22 cellular contexts compared by ENCODE assay signal in genomic region chr2:148046802-148047201, GRCh38. TPM values are rescaled to one million over a fixed set of nuclear protein-coding genes. Genes with fewer than 3 reads are reported as not detected.
DNase-seq lines count a peak whose midpoint lies in the region; ATAC-seq, FAIRE-seq and TF ChIP-seq lines count a peak whose summit lies in the region.
"Had no signal": no experiment of that assay in that cellular context is flagged by ENCODE, and none has a peak within 500 bp of the region (broad histone marks: within the 10 kb centered on the region; RNA-seq: fewer than 3 reads in every experiment).

No MANE protein-coding gene starts in this region.

- no peaks in the 10 kb centered on the region; the same call in 1 of the 2 replicates for H3F3A ChIP-seq in Loucy (ENCODE audit: low read depth)

- intact Hi-C loops in CD8-positive, alpha-beta T cell (cut with DNase I, micrococcal nuclease): no loop called here
- intact Hi-C loops in GM12878 (cut with micrococcal nuclease; ENCODE audit: unreplicated experiment): no loop called here
- intact Hi-C loops in CD4-positive, alpha-beta memory T cell (cut with micrococcal nuclease): no loop called here

- no peaks in the 10 kb centered on the region for H3K9me3 ChIP-seq in CD8-positive, alpha-beta T cell (ENCODE audit: low read length)
- H3K9me3 ChIP-seq in DND-41 (ENCODE audit: insufficient read depth, low read length, severe bottlenecking) (no peaks in the 10 kb centered on the region), Loucy (ENCODE audit: insufficient read depth, low read depth, low read length) (no peaks in the 10 kb centered on the region), GM12878 (replicated peaks; ENCODE audit: control insufficient read depth, insufficient read depth, low read length) (no peaks in the 10 kb centered on the region; the same call in 2 of the 3 replicates)
- H3K9me3 ChIP-seq in CD4-positive, alpha-beta memory T cell (ENCODE audit: control insufficient read depth in 1 of 2, low read length in 2 of 2): no peaks in the 10 kb centered on the region

- RAD21 ChIA-PET in GM12878 (lab: Charles Lee; ENCODE audit: unreplicated experiment): interaction anchor here (2.1 kb wide), 2 partner anchors 18 to 24 kb away, joined by 9 to 29 read pairs; partner anchors contain the start of genes MBD5 and ORC4

- H3K4me3 ChIP-seq in CD8-positive, alpha-beta T cell (ENCODE audit: low read depth, low read length): no peak overlapping the region
- H3K4me3 ChIP-seq in DND-41 (ENCODE audit: low read depth in 1 of 2, low read length in 2 of 2) (no peak overlapping the region), Loucy (ENCODE audit: low read length, poor library complexity, severe bottlenecking) (no peak overlapping the region), GM12878 (no peak overlapping the region)
- H3K4me3 ChIP-seq in CD4-positive, alpha-beta memory T cell (ENCODE audit: low read length in 2 of 2): no peak overlapping the region

- H4K20me1 ChIP-seq in DND-41 (ENCODE audit: insufficient read depth, low read length): peaks cover 5% of the 10 kb centered on the region; the same call in 1 of the 2 replicates
- peaks cover 11% of the 10 kb centered on the region for H4K20me1 ChIP-seq in Loucy (ENCODE audit: insufficient read depth, low read length, poor library complexity, severe bottlenecking)
- no peaks in the 10 kb centered on the region for H4K20me1 ChIP-seq in GM12878 (ENCODE audit: control insufficient read depth, insufficient read depth)

- no peak overlapping the region for H2AFZ ChIP-seq in DND-41 (ENCODE audit: low read depth, low read length)
- no peak overlapping the region for H2AFZ ChIP-seq in Loucy (ENCODE audit: low read length)
- no peak overlapping the region; the same call in 1 of the 2 replicates for H2AFZ ChIP-seq in GM12878 (ENCODE audit: control insufficient read depth, low read depth, low read length)

- H3K79me2 ChIP-seq in DND-41 (ENCODE audit: insufficient read depth, low read length) (no peaks in the 10 kb centered on the region), Loucy (ENCODE audit: insufficient read depth, low read length) (no peaks in the 10 kb centered on the region), GM12878 (ENCODE audit: control insufficient read depth, insufficient read depth, low read length) (peaks cover 18% of the 10 kb centered on the region)

- CTCF ChIA-PET in CD8-positive, alpha-beta T cell (lab: Charles Lee): interaction anchor here (1.0 kb wide), 1 partner anchor 17 kb away, joined by 3 read pairs; no protein-coding TSS in a partner anchor
- CTCF ChIA-PET in GM12878 (lab: Yijun Ruan, JAX): interaction anchor here (1.1 to 1.2 kb wide), 2 partner anchors 9 to 24 kb away, joined by 3 read pairs; no protein-coding TSS in a partner anchor
- CTCF ChIA-PET in CD4-positive, alpha-beta memory T cell (lab: Charles Lee; ENCODE audit: partially characterized antibody): no interaction called here

- H3K9me3 Mint-ChIP-seq in CD8-positive, alpha-beta T cell: no peaks in the 10 kb centered on the region
- H3K9me3 Mint-ChIP-seq in CD4-positive, alpha-beta memory T cell: no peaks in the 10 kb centered on the region
- H3K9me3 Mint-ChIP-seq: H9 had no signal

- in situ Hi-C loops in GM12878 (cut with MboI): no loop called here

- no TSS peak for BruUV-seq in GM12878 (replicated peaks; lab: Mats Ljungman, UMichigan)

- H3K27me3 ChIP-seq in CD8-positive, alpha-beta T cell (ENCODE audit: insufficient read depth, low read length): no peaks in the 10 kb centered on the region
- H3K27me3 ChIP-seq in DND-41 (ENCODE audit: insufficient read depth, low read length, poor library complexity) (no peaks in the 10 kb centered on the region), Loucy (ENCODE audit: insufficient read depth, low read length, poor library complexity, severe bottlenecking) (no peaks in the 10 kb centered on the region), GM12878 (replicated peaks in 1 of 2; ENCODE audit: control insufficient read depth in 2 of 2, insufficient read depth in 2 of 2, low read length in 1 of 2) (no peaks in the 10 kb centered on the region)
- H3K27me3 ChIP-seq in CD4-positive, alpha-beta memory T cell (ENCODE audit: insufficient read depth, low read length): no peaks in the 10 kb centered on the region

- H3K27me3 Mint-ChIP-seq in CD8-positive, alpha-beta T cell (ENCODE audit: low read depth): no peaks in the 10 kb centered on the region
- no peaks in the 10 kb centered on the region for H3K27me3 Mint-ChIP-seq in CD4-positive, alpha-beta memory T cell
- H3K27me3 Mint-ChIP-seq: T-helper 17 cell had no signal

- no peak for TF ChIP-seq EP300 in GM12878 (IDR thresholded peaks at IDR 0.05; ENCODE audit: borderline replicate concordance in 1 of 2, control insufficient read depth in 1 of 2, low read depth in 2 of 2, low read length in 2 of 2)

- H3K27ac ChIP-seq in CD8-positive, alpha-beta T cell (ENCODE audit: low read depth, low read length): no peak overlapping the region
- H3K27ac ChIP-seq in DND-41 (ENCODE audit: low read length) (no peak overlapping the region), GM12878 (ENCODE audit: control insufficient read depth, insufficient read depth) (peak overlapping the region; percentile 67; the same call in 1 of the 2 replicates)
- no peak overlapping the region for H3K27ac ChIP-seq in CD4-positive, alpha-beta memory T cell (ENCODE audit: low read depth, low read length)
- H3K27ac ChIP-seq: C4-2B had no signal

- no peak overlapping the region for H3K4me3 Mint-ChIP-seq in CD8-positive, alpha-beta T cell
- no peak overlapping the region for H3K4me3 Mint-ChIP-seq in CD4-positive, alpha-beta memory T cell
- H3K4me3 Mint-ChIP-seq: H9, T-helper 17 cell had no signal

- H3K36me3 Mint-ChIP-seq in CD8-positive, alpha-beta T cell: peaks cover 2% of the 10 kb centered on the region
- H3K36me3 Mint-ChIP-seq in CD4-positive, alpha-beta memory T cell: peaks cover 0 to 2% of the 10 kb centered on the region in 2 donors

- no peaks in the 10 kb centered on the region for H3K9me2 ChIP-seq in Loucy (replicated peaks; ENCODE audit: low read depth, low read length)

- no peaks in the 10 kb centered on the region for H3K36me3 ChIP-seq in CD8-positive, alpha-beta T cell (ENCODE audit: insufficient read depth, low read length)
- H3K36me3 ChIP-seq in DND-41 (ENCODE audit: insufficient read depth, low read length) (no peaks in the 10 kb centered on the region), Loucy (ENCODE audit: insufficient read depth, low read length) (no peaks in the 10 kb centered on the region), GM12878 (ENCODE audit: control insufficient read depth in 2 of 2, insufficient read depth in 2 of 2, low read length in 1 of 2) (no peaks in the 10 kb centered on the region)
- no peaks in the 10 kb centered on the region for H3K36me3 ChIP-seq in CD4-positive, alpha-beta memory T cell (ENCODE audit: insufficient read depth, low read length)

- no peak for DNase-seq in CD8-positive, alpha-beta T cell
- DNase-seq in DND-41: no peak
- no peak for DNase-seq in GM12878 (ENCODE audit: low read depth, low spot score)
- no peak for DNase-seq in COR-L47 (lab: John Stamatoyannopoulos, UW)
- DNase-seq in CD4-positive, alpha-beta memory T cell: no peak
- DNase-seq: ACHN, AML-193, DMS153, EL, H9, Karpas-422, NCI-H1417, NCI-H187, NCI-H2107, NCI-H2227 treated with DMSO at 0.1 percent for 48 hours, NCI-H510A treated with DMSO at 0.1 percent for 48 hours, NCI-H774, T-helper 17 cell had no signal

- H3K4me2 ChIP-seq in DND-41 (ENCODE audit: insufficient read depth, low read length) (no peak overlapping the region), Loucy (ENCODE audit: low read depth, low read length, poor library complexity, severe bottlenecking) (peak overlapping the region; percentile 38), GM12878 (ENCODE audit: control insufficient read depth, insufficient read depth) (no peak overlapping the region)

- H3K4me1 ChIP-seq in CD8-positive, alpha-beta T cell (ENCODE audit: insufficient read depth, low read length): peaks cover 23% of the 10 kb centered on the region
- H3K4me1 ChIP-seq in DND-41 (ENCODE audit: insufficient read depth, low read length) (0 out of 2 replicates have a peak, but pooled peaks cover 2% of the 10 kb centered on the region), Loucy (ENCODE audit: insufficient read depth, low read length, poor library complexity, severe bottlenecking) (peaks cover 25% of the 10 kb centered on the region), GM12878 (ENCODE audit: control insufficient read depth, insufficient read depth, low read length) (peaks cover 36% of the 10 kb centered on the region)
- peaks cover 4% of the 10 kb centered on the region for H3K4me1 ChIP-seq in CD4-positive, alpha-beta memory T cell (ENCODE audit: insufficient read depth, low read length)

- SMC1A ChIA-PET in GM12878 (lab: Charles Lee; ENCODE audit: uncharacterized antibody, unreplicated experiment): interaction anchor here (0.6 to 2.6 kb wide), 10 partner anchors 11 to 57 kb away, joined by 3 to 12 read pairs (median 5); partner anchors contain the start of genes MBD5 and ORC4

- H3K27ac Mint-ChIP-seq in CD8-positive, alpha-beta T cell: peak overlapping the region; percentile 3
- peak overlapping the region in 1 of 7 donors; percentile 9 for H3K27ac Mint-ChIP-seq in CD4-positive, alpha-beta memory T cell
- H3K27ac Mint-ChIP-seq: H9, T-helper 17 cell had no signal

- peaks cover 50% of the 10 kb centered on the region for H3K4me1 Mint-ChIP-seq in CD8-positive, alpha-beta T cell (ENCODE audit: low read depth)
- H3K4me1 Mint-ChIP-seq in CD4-positive, alpha-beta memory T cell: peaks cover 25 to 38% (median 33%) of the 10 kb centered on the region in 4 donors

- no peak for ATAC-seq in CD8-positive, alpha-beta T cell
- ATAC-seq in DND-41 (ENCODE audit: insufficient read depth, low read depth) (peak; percentile 49; the same call in 2 of the 3 replicates), GM12878 (no peak), GM21423 (IDR thresholded peaks at IDR 0.05; ENCODE audit: unreplicated experiment) (no peak)
- ATAC-seq: HepG2, T-helper 17 cell had no signal

- TF ChIP-seq CTCF in CD8-positive, alpha-beta T cell (IDR thresholded peaks at IDR 0.05): no peak
- TF ChIP-seq CTCF in DND-41 (IDR thresholded peaks at IDR 0.05; ENCODE audit: borderline replicate concordance, extremely low read depth, low read length, poor library complexity, severe bottlenecking): no peak
- TF ChIP-seq CTCF in Loucy (conservative IDR thresholded peaks at IDR 0.05; ENCODE audit: low read length): no peak
- no peak for TF ChIP-seq CTCF in GM12878 (IDR thresholded peaks at IDR 0.05 in 2 of 3, conservative IDR thresholded peaks at IDR 0.05 in 1 of 3; ENCODE audit: control insufficient read depth in 2 of 3, extremely low read depth in 1 of 3, insufficient read depth in 1 of 3, low read depth in 3 of 3, low read length in 3 of 3)

- 13% methylated on average over 1 of the region's 1 CpG for WGBS in GM12878 (ENCODE audit: insufficient coverage, insufficient replicate concordance, low lambda C conversion rate, missing lambda C conversion rate)

- TF ChIP-seq RAD21 in GM12878 (IDR thresholded peaks at IDR 0.05; ENCODE audit: insufficient read depth, low read depth, low read length): no peak

- no peak overlapping the region for H3K9ac ChIP-seq in DND-41 (ENCODE audit: low read depth, low read length)
- H3K9ac ChIP-seq in Loucy (ENCODE audit: low read depth, low read length, poor library complexity, severe bottlenecking): no peak overlapping the region
- H3K9ac ChIP-seq in GM12878 (ENCODE audit: control insufficient read depth, insufficient read depth, low read length): no peak overlapping the region

- no peak for TF ChIP-seq POLR2A in GM12878 (IDR thresholded peaks at IDR 0.05; ENCODE audit: low read depth, low read length)

- POLR2A ChIA-PET in CD8-positive, alpha-beta T cell (lab: Charles Lee): interaction anchor here (0.6 to 0.8 kb wide), 3 partner anchors 129 to 720 kb away, joined by 3 read pairs; no protein-coding TSS in a partner anchor
- POLR2A ChIA-PET in GM12878 (lab: Charles Lee): interaction anchor here (2.3 kb wide), 1 partner anchor 25 kb away, joined by 24 read pairs; the partner anchor contains the start of genes MBD5 and ORC4
- POLR2A ChIA-PET in CD4-positive, alpha-beta memory T cell (lab: Charles Lee; ENCODE audit: partially characterized antibody): no interaction called here

- FAIRE-seq in GM12878 (lab: Jason Lieb, UNC): no peak
- FAIRE-seq: HepG2 had no signal

RNA-seq across cellular contexts. Expression of gene MBD5, which starts 25.9 kb away (rescaled TPM):
- 10 to 100 TPM; 39.7 to 51.0 TPM for total RNA-seq in CD8-positive, alpha-beta T cell
- total RNA-seq in GM12878 (2013; cell fraction: nucleolus; rRNA removed): 608 and 633 TPM in 2 replicates
- total RNA-seq in GM12878 (2014; rRNA removed): 23.0 and 24.8 TPM in 2 replicates
- total RNA-seq in GM12878 (2014; rRNA removed; fragmentation: Illumina TruSeq; extraction: Trizol): 27.4 and 34.2 TPM in 2 replicates
- total RNA-seq in GM12878 (2021): 35.5 and 38.0 TPM in 2 replicates
- 19.0 TPM for polyA plus RNA-seq in GM12878 (2011; ENCODE audit: low read depth)
- 58.0 and 71.0 TPM in 2 replicates for polyA plus RNA-seq in GM12878 (2011; rRNA removed)
- 23.0 and 24.2 TPM in 2 replicates for polyA plus RNA-seq in GM12878 (2011; cell fraction: cytosol; rRNA removed)
- polyA plus RNA-seq in GM12878 (2011; cell fraction: nucleus; rRNA removed): 63.2 and 80.7 TPM in 2 replicates
- 17.0 and 22.3 TPM in 2 replicates for polyA plus RNA-seq in GM12878 (2012)
- polyA plus RNA-seq in GM12878 (2014; fragmentation: Illumina TruSeq; extraction: Trizol): 19.1 and 26.5 TPM in 2 replicates
- polyA plus RNA-seq in GM12878 (2014; fragmentation: Nextera tagmentation; extraction: Ambion mirVana): 1 to 10 TPM; 7.4 to 9.2 TPM
- 15.8 and 17.7 TPM in 2 replicates for polyA plus RNA-seq in GM12878 (2014; rRNA removed)
- polyA plus RNA-seq in GM12878 (2016; fragmentation: Nextera tagmentation; extraction: Ambion mirVana): 10 to 100 TPM; 19.3 to 23.6 TPM
- 170 and 171 TPM in 2 replicates for polyA minus RNA-seq in GM12878 (2011; rRNA and poly(A)+ RNA removed)
- polyA minus RNA-seq in GM12878 (2011; cell fraction: cytosol; rRNA and poly(A)+ RNA removed): 11.1 and 24.5 TPM in 2 replicates
- polyA minus RNA-seq in GM12878 (2011; cell fraction: nucleus; rRNA and poly(A)+ RNA removed): 432 and 827 TPM in 2 replicates
- total RNA-seq in CD4-positive, alpha-beta memory T cell: 10 to 100 TPM; 52.5 to 64.5 TPM
- polyA plus RNA-seq in CD4-positive, alpha-beta memory T cell: 10 to 100 TPM in 1 of 2 donors, 1 to 10 TPM in 1; 3.1 to 15.4 TPM

RNA-seq across cellular contexts. Expression of gene ORC4, which starts 26.3 kb away (rescaled TPM):
- 10 to 100 TPM; 28.5 to 29.9 TPM for total RNA-seq in CD8-positive, alpha-beta T cell
- 192 and 216 TPM in 2 replicates for total RNA-seq in GM12878 (2013; cell fraction: nucleolus; rRNA removed)
- total RNA-seq in GM12878 (2014; rRNA removed): 25.7 and 27.2 TPM in 2 replicates
- total RNA-seq in GM12878 (2014; rRNA removed; fragmentation: Illumina TruSeq; extraction: Trizol): 32.9 and 35.6 TPM in 2 replicates
- total RNA-seq in GM12878 (2021): 36.6 and 38.2 TPM in 2 replicates
- 6.7 TPM for polyA plus RNA-seq in GM12878 (2011; ENCODE audit: low read depth)
- polyA plus RNA-seq in GM12878 (2011; rRNA removed): 55.9 and 98.2 TPM in 2 replicates
- 12.6 and 33.1 TPM in 2 replicates for polyA plus RNA-seq in GM12878 (2011; cell fraction: cytosol; rRNA removed)
- 32.5 and 43.1 TPM in 2 replicates for polyA plus RNA-seq in GM12878 (2011; cell fraction: nucleus; rRNA removed)
- 17.9 and 29.9 TPM in 2 replicates for polyA plus RNA-seq in GM12878 (2012)
- polyA plus RNA-seq in GM12878 (2014; fragmentation: Illumina TruSeq; extraction: Trizol): 56.7 and 74.2 TPM in 2 replicates
- 10 to 100 TPM; 31.3 to 71.3 TPM for polyA plus RNA-seq in GM12878 (2014; fragmentation: Nextera tagmentation; extraction: Ambion mirVana)
- polyA plus RNA-seq in GM12878 (2014; rRNA removed): 32.0 and 48.3 TPM in 2 replicates
- 10 to 100 TPM; 62.3 to 65.5 TPM for polyA plus RNA-seq in GM12878 (2016; fragmentation: Nextera tagmentation; extraction: Ambion mirVana)
- polyA minus RNA-seq in GM12878 (2011; rRNA and poly(A)+ RNA removed): 24.7 and 35.3 TPM in 2 replicates
- 16.2 and 18.5 TPM in 2 replicates for polyA minus RNA-seq in GM12878 (2011; cell fraction: cytosol; rRNA and poly(A)+ RNA removed)
- 45.8 and 75.0 TPM in 2 replicates for polyA minus RNA-seq in GM12878 (2011; cell fraction: nucleus; rRNA and poly(A)+ RNA removed)
- 10 to 100 TPM; 59.4 to 60.1 TPM for total RNA-seq in CD4-positive, alpha-beta memory T cell
- 10 to 100 TPM; 42.9 to 52.7 TPM for polyA plus RNA-seq in CD4-positive, alpha-beta memory T cell
